Comparison of ENCODE assay signal across 8 cellular contexts in genomic region chr19:2061936-2062729, GRCh38. TPM values are rescaled to one million over a fixed set of nuclear protein-coding genes. Genes with fewer than 3 reads are reported as not detected.
DNase-seq lines count a peak whose midpoint lies in the region; ATAC-seq and TF ChIP-seq lines count a peak whose summit lies in the region.

No MANE protein-coding gene starts in this region.

- H3K27me3 Mint-ChIP-seq in activated naive CD4-positive, alpha-beta T cell treated with anti-CD3 and anti-CD28 coated beads, Interleukin-2, amount 50 U/mL, for 24 hours = no peaks in the 10 kb centered on the region
- no peaks in the 10 kb centered on the region for H3K27me3 Mint-ChIP-seq in T-cell

- peaks cover 40% of the 10 kb centered on the region for H3K4me1 Mint-ChIP-seq in activated naive CD4-positive, alpha-beta T cell treated with anti-CD3 and anti-CD28 coated beads, Interleukin-2, amount 50 U/mL, for 24 hours
- H3K4me1 Mint-ChIP-seq in T-cell = peaks cover 30 to 46% (median 41%) of the 10 kb centered on the region in 3 donors

- CTCF ChIA-PET in T-cell (lab: Charles Lee) = interaction anchor here in 1 of 2 donors (0.7 to 1.0 kb wide), 3 partner anchors 10 to 97 kb away, joined by 3 read pairs; no protein-coding TSS in a partner anchor

- H3K4me3 Mint-ChIP-seq in activated naive CD4-positive, alpha-beta T cell treated with anti-CD3 and anti-CD28 coated beads, Interleukin-2, amount 50 U/mL, for 24 hours = peak overlapping the region; percentile 90
- peak overlapping the region; percentile 88 to 89 (median 89) for H3K4me3 Mint-ChIP-seq in T-cell

- H3K36me3 Mint-ChIP-seq in activated naive CD4-positive, alpha-beta T cell treated with anti-CD3 and anti-CD28 coated beads, Interleukin-2, amount 50 U/mL, for 24 hours = no peaks in the 10 kb centered on the region
- H3K36me3 Mint-ChIP-seq in T-cell = no peaks in the 10 kb centered on the region

- POLR2A ChIA-PET in T-cell (lab: Charles Lee) = interaction anchor here in 1 of 2 donors (0.7 kb wide), 1 partner anchor 12 kb away, joined by 3 read pairs; no protein-coding TSS in a partner anchor

- DNase-seq in activated naive CD4-positive, alpha-beta T cell treated with Interleukin-2 at 50 U/mL for 16 hours = no peak
- DNase-seq in T-cell (no peak), foreskin fibroblast (no peak), skeletal muscle cell (ENCODE audit: low read depth) (no peak), NCI-H748 treated with DMSO at 0.1 percent for 48 hours (lab: John Stamatoyannopoulos, UW) (no peak), DMS114 treated with DMSO at 0.1 percent for 48 hours (lab: John Stamatoyannopoulos, UW; ENCODE audit: unreplicated experiment) (no peak), NCI-H510A treated with DMSO at 0.1 percent for 48 hours (lab: John Stamatoyannopoulos, UW) (no peak)

- TF ChIP-seq CTCF in foreskin fibroblast (IDR thresholded peaks at IDR 0.05; ENCODE audit: low read depth, low read length) = no peak

- H3K4me3 ChIP-seq in foreskin fibroblast (ENCODE audit: low read depth in 1 of 2, low read length in 2 of 2) = peak overlapping the region; percentile 53 to 67
- H3K4me3 ChIP-seq in skeletal muscle cell (ENCODE audit: low read depth, low read length) = peak overlapping the region; percentile 46

- H3K9me3 Mint-ChIP-seq in activated naive CD4-positive, alpha-beta T cell treated with anti-CD3 and anti-CD28 coated beads, Interleukin-2, amount 50 U/mL, for 24 hours = no peaks in the 10 kb centered on the region
- no peaks in the 10 kb centered on the region for H3K9me3 Mint-ChIP-seq in T-cell

- peak overlapping the region; percentile 94 for H3K27ac Mint-ChIP-seq in activated naive CD4-positive, alpha-beta T cell treated with anti-CD3 and anti-CD28 coated beads, Interleukin-2, amount 50 U/mL, for 24 hours
- H3K27ac Mint-ChIP-seq in T-cell = peak overlapping the region; percentile 92 to 95

- peak in 2 of 4 experiments; percentile 23 to 25 for ATAC-seq in T-cell (replicated peaks in 1 of 4)

RNA-seq across cellular contexts. Expression of gene MKNK2, which starts 11.1 kb away (rescaled TPM):
- total RNA-seq in T-cell = 100 to 1,000 TPM; 196 to 242 (median 234) TPM

RNA-seq across cellular contexts. Expression of gene MOB3A, which starts 34.0 kb away (rescaled TPM):
- total RNA-seq in T-cell = 100 to 1,000 TPM in 4 of 5 donors, 10 to 100 TPM in 1; 98.6 to 162 (median 142) TPM

RNA-seq across cellular contexts. Expression of gene IZUMO4, which starts 34.6 kb away (rescaled TPM):
- total RNA-seq in T-cell = 10 to 100 TPM; 14.0 to 23.5 (median 19.7) TPM

RNA-seq across cellular contexts. Expression of gene BTBD2, which starts 46.6 kb away (rescaled TPM):
- 10 to 100 TPM; 52.2 to 79.8 (median 73.6) TPM for total RNA-seq in T-cell
